ENCODE assay signal across 1 cellular context in the genomic region with DNA sequence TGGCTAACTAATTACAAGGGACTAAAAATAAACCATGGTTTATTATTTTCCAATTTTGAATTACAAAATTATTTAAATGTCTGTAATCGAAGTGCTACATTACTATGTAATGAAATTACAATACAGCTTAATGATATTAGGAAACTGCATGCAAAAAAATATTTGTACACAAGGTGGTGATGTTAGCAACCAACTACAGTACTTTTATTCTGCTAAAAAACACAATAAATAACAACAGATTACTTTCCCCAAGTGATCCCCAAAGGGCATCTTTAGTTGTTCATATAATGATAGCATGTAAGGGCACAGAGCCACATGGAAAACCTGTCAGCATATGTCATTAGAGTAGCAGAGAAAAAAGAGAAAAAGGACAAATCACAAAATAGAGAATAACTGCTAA.
TF ChIP-seq lines count a peak whose summit lies in the region.

No MANE protein-coding gene starts in this region.

TF ChIP-seq in HCT116, 20 proteins besides CTCF, POLR2A, EP300 and RAD21 (continued from another document):
- no peak for TF ChIP-seq CBX3 (IDR thresholded peaks at IDR 0.05; ENCODE audit: low read depth)
- TF ChIP-seq, protein P1, sequence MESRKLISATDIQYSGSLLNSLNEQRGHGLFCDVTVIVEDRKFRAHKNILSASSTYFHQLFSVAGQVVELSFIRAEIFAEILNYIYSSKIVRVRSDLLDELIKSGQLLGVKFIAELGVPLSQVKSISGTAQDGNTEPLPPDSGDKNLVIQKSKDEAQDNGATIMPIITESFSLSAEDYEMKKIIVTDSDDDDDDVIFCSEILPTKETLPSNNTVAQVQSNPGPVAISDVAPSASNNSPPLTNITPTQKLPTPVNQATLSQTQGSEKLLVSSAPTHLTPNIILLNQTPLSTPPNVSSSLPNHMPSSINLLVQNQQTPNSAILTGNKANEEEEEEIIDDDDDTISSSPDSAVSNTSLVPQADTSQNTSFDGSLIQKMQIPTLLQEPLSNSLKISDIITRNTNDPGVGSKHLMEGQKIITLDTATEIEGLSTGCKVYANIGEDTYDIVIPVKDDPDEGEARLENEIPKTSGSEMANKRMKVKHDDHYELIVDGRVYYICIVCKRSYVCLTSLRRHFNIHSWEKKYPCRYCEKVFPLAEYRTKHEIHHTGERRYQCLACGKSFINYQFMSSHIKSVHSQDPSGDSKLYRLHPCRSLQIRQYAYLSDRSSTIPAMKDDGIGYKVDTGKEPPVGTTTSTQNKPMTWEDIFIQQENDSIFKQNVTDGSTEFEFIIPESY (IDR thresholded peaks at IDR 0.05; ENCODE audit: extremely low read depth, insufficient replicate concordance, low read length), result no peak
- TF ChIP-seq JUND (IDR thresholded peaks at IDR 0.05), result no peak
- no peak for TF ChIP-seq ELF1 (IDR thresholded peaks at IDR 0.05; ENCODE audit: borderline replicate concordance, low read depth)
- TF ChIP-seq, protein P2, sequence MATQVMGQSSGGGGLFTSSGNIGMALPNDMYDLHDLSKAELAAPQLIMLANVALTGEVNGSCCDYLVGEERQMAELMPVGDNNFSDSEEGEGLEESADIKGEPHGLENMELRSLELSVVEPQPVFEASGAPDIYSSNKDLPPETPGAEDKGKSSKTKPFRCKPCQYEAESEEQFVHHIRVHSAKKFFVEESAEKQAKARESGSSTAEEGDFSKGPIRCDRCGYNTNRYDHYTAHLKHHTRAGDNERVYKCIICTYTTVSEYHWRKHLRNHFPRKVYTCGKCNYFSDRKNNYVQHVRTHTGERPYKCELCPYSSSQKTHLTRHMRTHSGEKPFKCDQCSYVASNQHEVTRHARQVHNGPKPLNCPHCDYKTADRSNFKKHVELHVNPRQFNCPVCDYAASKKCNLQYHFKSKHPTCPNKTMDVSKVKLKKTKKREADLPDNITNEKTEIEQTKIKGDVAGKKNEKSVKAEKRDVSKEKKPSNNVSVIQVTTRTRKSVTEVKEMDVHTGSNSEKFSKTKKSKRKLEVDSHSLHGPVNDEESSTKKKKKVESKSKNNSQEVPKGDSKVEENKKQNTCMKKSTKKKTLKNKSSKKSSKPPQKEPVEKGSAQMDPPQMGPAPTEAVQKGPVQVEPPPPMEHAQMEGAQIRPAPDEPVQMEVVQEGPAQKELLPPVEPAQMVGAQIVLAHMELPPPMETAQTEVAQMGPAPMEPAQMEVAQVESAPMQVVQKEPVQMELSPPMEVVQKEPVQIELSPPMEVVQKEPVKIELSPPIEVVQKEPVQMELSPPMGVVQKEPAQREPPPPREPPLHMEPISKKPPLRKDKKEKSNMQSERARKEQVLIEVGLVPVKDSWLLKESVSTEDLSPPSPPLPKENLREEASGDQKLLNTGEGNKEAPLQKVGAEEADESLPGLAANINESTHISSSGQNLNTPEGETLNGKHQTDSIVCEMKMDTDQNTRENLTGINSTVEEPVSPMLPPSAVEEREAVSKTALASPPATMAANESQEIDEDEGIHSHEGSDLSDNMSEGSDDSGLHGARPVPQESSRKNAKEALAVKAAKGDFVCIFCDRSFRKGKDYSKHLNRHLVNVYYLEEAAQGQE (IDR thresholded peaks at IDR 0.05; ENCODE audit: low read depth), result no peak
- TF ChIP-seq TCF7L2 (IDR thresholded peaks at IDR 0.05; ENCODE audit: borderline replicate concordance, extremely low read depth, insufficient read depth, insufficient read length), result no peak
- TF ChIP-seq, protein P3, sequence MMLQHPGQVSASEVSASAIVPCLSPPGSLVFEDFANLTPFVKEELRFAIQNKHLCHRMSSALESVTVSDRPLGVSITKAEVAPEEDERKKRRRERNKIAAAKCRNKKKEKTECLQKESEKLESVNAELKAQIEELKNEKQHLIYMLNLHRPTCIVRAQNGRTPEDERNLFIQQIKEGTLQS (IDR thresholded peaks at IDR 0.05), result no peak
- TF ChIP-seq SP1 (IDR thresholded peaks at IDR 0.05; ENCODE audit: low read depth), result no peak
